ENCODE assay signal across 12 cellular contexts in genomic region chr6:16305788-16306187, GRCh38.
DNase-seq lines count a peak whose midpoint lies in the region; ATAC-seq and TF ChIP-seq lines count a peak whose summit lies in the region.
"Had no signal": no experiment of that assay in that cellular context is flagged by ENCODE, and none has a peak within 500 bp of the region (broad histone marks: within the 10 kb centered on the region; RNA-seq: fewer than 3 reads in every experiment).

No MANE protein-coding gene starts in this region.

- H2AK5ac ChIP-seq in mesendoderm (ENCODE audit: low read length): no peak overlapping the region

- H3K36me3 ChIP-seq in mesendoderm (ENCODE audit: control insufficient read depth, insufficient read depth, low read length) (no peaks in the 10 kb centered on the region), vagina (peaks cover 0 to 18% of the 10 kb centered on the region in 2 donors)

- no peak overlapping the region for H2BK5ac ChIP-seq in mesendoderm (ENCODE audit: low read length)

- H3K27ac ChIP-seq in mesendoderm (ENCODE audit: low read depth, low read length) (no peak overlapping the region), vagina (no peak overlapping the region)
- H3K27ac ChIP-seq: epithelial cell of prostate, SJSA1 had no signal

- no peak for TF ChIP-seq POLR2A in vagina (IDR thresholded peaks at IDR 0.05)

- TF ChIP-seq CTCF in vagina (IDR thresholded peaks at IDR 0.05): no peak

- intact Hi-C loops in vagina (cut with DNase I): no loop called here

- H2BK120ac ChIP-seq in mesendoderm (ENCODE audit: low read depth, low read length): no peak overlapping the region

- no peak overlapping the region for H4K8ac ChIP-seq in mesendoderm (ENCODE audit: low read depth, low read length)

- H4K5ac ChIP-seq in mesendoderm (ENCODE audit: low read length): no peak overlapping the region

- DNase-seq in mesendoderm (no peak), vagina (ENCODE audit: extremely low spot score in 2 of 2) (no peak), DMS53 treated with DMSO at 0.1 percent for 48 hours (lab: John Stamatoyannopoulos, UW; ENCODE audit: unreplicated experiment) (no peak), SKM-1 (lab: John Stamatoyannopoulos, UW; ENCODE audit: unreplicated experiment) (no peak), NOMO-1 treated with dmso at 0.1 percent for 144 hours (lab: John Stamatoyannopoulos, UW; ENCODE audit: unreplicated experiment) (no peak)
- DNase-seq: DMS79, NCI-H2081 treated with DMSO at 0.1 percent for 48 hours had no signal

- peak; percentile 20 for ATAC-seq in GM18870 (IDR thresholded peaks at IDR 0.05; ENCODE audit: unreplicated experiment)
- peak; percentile 15 for ATAC-seq in GM21737 (IDR thresholded peaks at IDR 0.05; ENCODE audit: unreplicated experiment)
- ATAC-seq in HG03196 (IDR thresholded peaks at IDR 0.05; ENCODE audit: unreplicated experiment): peak; percentile 16

- no peaks in the 10 kb centered on the region for H3K27me3 ChIP-seq in mesendoderm (ENCODE audit: insufficient read depth, low read length, poor library complexity)
- H3K27me3 ChIP-seq in vagina: no peaks in the 10 kb centered on the region
- H3K27me3 ChIP-seq: SJSA1 had no signal

- H3K4me3 ChIP-seq in mesendoderm (ENCODE audit: low read length) (no peak overlapping the region), vagina (no peak overlapping the region)
- H3K4me3 ChIP-seq: SJSA1 had no signal

- no peak overlapping the region for H3K4ac ChIP-seq in mesendoderm (ENCODE audit: low read depth, low read length)

- H3K79me1 ChIP-seq in mesendoderm (ENCODE audit: low read length): no peaks in the 10 kb centered on the region

- peak overlapping the region; percentile 65 for H3K56ac ChIP-seq in mesendoderm (ENCODE audit: low read length)

- H3K18ac ChIP-seq in mesendoderm (ENCODE audit: low read length): no peak overlapping the region

- no peaks in the 10 kb centered on the region for H3K79me2 ChIP-seq in mesendoderm (ENCODE audit: control insufficient read depth, insufficient read depth, low read length)

- no peaks in the 10 kb centered on the region for H3K9me3 ChIP-seq in vagina
- H3K9me3 ChIP-seq: SJSA1 had no signal

- peak overlapping the region; percentile 79 for H3K4me2 ChIP-seq in mesendoderm (ENCODE audit: low read length)

- H3K4me1 ChIP-seq in mesendoderm (ENCODE audit: control insufficient read depth, low read depth, low read length): peaks cover 3% of the 10 kb centered on the region
- H3K4me1 ChIP-seq in vagina: no peaks in the 10 kb centered on the region
- H3K4me1 ChIP-seq: SJSA1 had no signal

- peak overlapping the region; percentile 38 for H3K9ac ChIP-seq in mesendoderm (ENCODE audit: low read length)

- H2BK15ac ChIP-seq in mesendoderm (replicated peaks; ENCODE audit: low read depth): no peak overlapping the region

- no CpG with 5 or more reads among the region's 19 CpGs for WGBS in mesendoderm (ENCODE audit: extremely low coverage, insufficient coverage, low lambda C conversion rate)

- H3K23ac ChIP-seq in mesendoderm (ENCODE audit: low read length): peak overlapping the region; percentile 50
